Comparison of ENCODE assay signal across 10 cellular contexts in the genomic region with DNA sequence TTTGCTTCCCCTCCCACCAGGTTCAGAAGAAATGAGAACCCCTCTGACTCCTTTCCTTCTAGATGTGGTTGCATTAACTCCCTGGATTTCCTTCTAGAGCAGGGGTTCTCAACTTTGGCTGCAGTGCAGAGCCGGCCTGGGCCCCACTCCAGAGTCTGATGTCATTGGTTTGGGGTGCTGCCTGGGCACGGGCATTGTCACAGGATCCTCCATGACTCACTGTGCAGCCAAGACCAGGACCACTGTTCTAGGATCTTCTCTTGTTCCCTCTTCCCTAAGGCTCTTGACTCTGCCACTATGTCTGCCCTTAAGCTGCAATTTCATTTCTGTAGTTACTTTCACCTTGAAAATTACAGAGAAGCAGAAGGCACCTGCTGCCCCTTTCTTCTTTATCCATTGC. TPM values are rescaled to one million over a fixed set of nuclear protein-coding genes. Genes with fewer than 3 reads are reported as not detected.
A peak's percentile ranks its signal among the peaks of the same experiment; 100 is the strongest.
DNase-seq lines count a peak whose midpoint lies in the region; ATAC-seq and TF ChIP-seq lines count a peak whose summit lies in the region.
"Had no signal": no experiment of that assay in that cellular context is flagged by ENCODE, and none has a peak within 500 bp of the region (broad histone marks: within the 10 kb centered on the region; RNA-seq: fewer than 3 reads in every experiment).

No MANE protein-coding gene starts in this region.

- no peak overlapping the region for H3K4me2 ChIP-seq in IMR-90 (ENCODE audit: low read depth, low read length)
- H3K4me2 ChIP-seq in hepatocyte, result no peak overlapping the region

- no peak overlapping the region for H3K4me3 Mint-ChIP-seq in activated CD4-positive, alpha-beta T cell treated with anti-CD3 and anti-CD28 coated beads for 36 hours
- H3K4me3 Mint-ChIP-seq: activated naive CD8-positive, alpha-beta T cell treated with anti-CD3 and anti-CD28 coated beads, Interleukin-2, amount 50 U/mL, for 24 hours had no signal

- H2AFZ ChIP-seq in IMR-90 (replicated peaks; ENCODE audit: low read length, poor library complexity), result no peak overlapping the region
- H2AFZ ChIP-seq in hepatocyte, result no peak overlapping the region

- H3K14ac ChIP-seq in IMR-90 (replicated peaks; ENCODE audit: low read depth, low read length), result peak overlapping the region; percentile 46; the same call in 1 of the 2 replicates

- peaks cover 54% of the 10 kb centered on the region for H3K79me2 ChIP-seq in hepatocyte

- no peaks in the 10 kb centered on the region for H3K4me1 Mint-ChIP-seq in activated CD4-positive, alpha-beta T cell treated with anti-CD3 and anti-CD28 coated beads for 36 hours

- CTCF ChIA-PET in IMR-90 (lab: Yijun Ruan, JAX), result interaction anchor here (0.6 kb wide), 1 partner anchor 226 kb away, joined by 3 read pairs; no protein-coding TSS in a partner anchor
- CTCF ChIA-PET in activated CD4-positive, alpha-beta T cell treated with anti-CD3 and anti-CD28 coated beads for 36 hours (lab: Charles Lee), result no interaction called here

- intact Hi-C loops in IMR-90 (cut with micrococcal nuclease) (no loop called here), breast epithelium (cut with DNase I; ENCODE audit: low total_unique reads) (no loop called here), tibial artery (cut with DNase I; ENCODE audit: low total_unique reads) (no loop called here)
- intact Hi-C loops in activated CD4-positive, alpha-beta T cell treated with anti-CD3 and anti-CD28 coated beads for 36 hours (cut with DNase I, micrococcal nuclease), result no loop called here

- 0 out of 2 replicates have a peak overlapping the region, but pooled peaks have one; percentile 37 for H3K23ac ChIP-seq in IMR-90 (ENCODE audit: low read depth, low read length)

- DNase-seq in IMR-90 (peak; percentile 24), breast epithelium (ENCODE audit: low spot score in 2 of 2) (no peak), hepatocyte (ENCODE audit: low spot score) (no peak), tibial artery (peak; percentile 54 to 90)
- DNase-seq in activated CD4-positive, alpha-beta T cell treated with anti-CD3 and anti-CD28 coated beads for 36 hours, result no peak
- no peak for DNase-seq in stimulated activated CD4-positive, alpha-beta T cell treated with anti-CD3 and anti-CD28 coated beads, Interleukin-12 subunit alpha, Interleukin-12 subunit beta, amount 100 ng/mL, for 4 hours
- DNase-seq: activated CD4-positive, alpha-beta T cell treated with anti-CD3 and anti-CD28 coated beads, Interleukin-2, amount 50 U/mL, for 1 hour; activated naive CD8-positive, alpha-beta T cell treated with anti-CD3 and anti-CD28 coated beads, Interleukin-2, amount 50 U/mL, for 24 hours; NCI-H1105 treated with DMSO at 0.1 percent for 48 hours had no signal

- BruUV-seq in IMR-90 (replicated peaks; lab: Mats Ljungman, UMichigan), result no TSS peak

- H3K36me3 Mint-ChIP-seq in activated CD4-positive, alpha-beta T cell treated with anti-CD3 and anti-CD28 coated beads for 36 hours (ENCODE audit: low read depth), result no peaks in the 10 kb centered on the region

- H3K9me3 ChIP-seq in IMR-90 (ENCODE audit: control insufficient read depth, insufficient read depth, low read length), result no peaks in the 10 kb centered on the region
- no peaks in the 10 kb centered on the region for H3K9me3 ChIP-seq in breast epithelium
- H3K9me3 ChIP-seq in hepatocyte (ENCODE audit: low read depth), result no peaks in the 10 kb centered on the region
- H3K9me3 ChIP-seq in tibial artery, result no peaks in the 10 kb centered on the region

- H3K4me3 ChIP-seq in IMR-90 (ENCODE audit: insufficient read depth, low read depth, low read length) (no peak overlapping the region), breast epithelium (no peak overlapping the region), hepatocyte (no peak overlapping the region), tibial artery (no peak overlapping the region)

- H3K4ac ChIP-seq in IMR-90 (ENCODE audit: low read depth, low read length), result peak overlapping the region; percentile 51

- no peaks in the 10 kb centered on the region for H3K36me3 ChIP-seq in IMR-90 (ENCODE audit: control insufficient read depth, insufficient read depth, low read length)
- no peaks in the 10 kb centered on the region for H3K36me3 ChIP-seq in breast epithelium
- no peaks in the 10 kb centered on the region for H3K36me3 ChIP-seq in hepatocyte (replicated peaks; ENCODE audit: insufficient read depth, low read depth)
- H3K36me3 ChIP-seq in tibial artery, result no peaks in the 10 kb centered on the region

- H3K79me1 ChIP-seq in IMR-90 (ENCODE audit: low read depth in 1 of 2, low read length in 2 of 2), result peaks cover 3 to 57% of the 10 kb centered on the region in 2 experiments; a peak in 3 of 4 replicates

- in situ Hi-C loops in IMR-90 (cut with MboI; ENCODE audit: low sequenced_read_pairs), result no loop called here

- no peak overlapping the region for H3K9ac ChIP-seq in IMR-90 (ENCODE audit: low read depth, low read length)

- H2BK15ac ChIP-seq in IMR-90 (ENCODE audit: low read depth, low read length), result peak overlapping the region; percentile 72; the same call in 1 of the 3 replicates

- peaks cover 35% of the 10 kb centered on the region for H3K9me1 ChIP-seq in IMR-90 (ENCODE audit: insufficient read depth, low read length)

- H3K56ac ChIP-seq in IMR-90 (ENCODE audit: extremely low read depth, insufficient read depth, low read length), result no peak overlapping the region

- TF ChIP-seq POLR2A in IMR-90 (IDR thresholded peaks at IDR 0.05; ENCODE audit: low read depth, low read length), result no peak
- no peak for TF ChIP-seq POLR2A in breast epithelium (IDR thresholded peaks at IDR 0.05)

- H3K27me3 Mint-ChIP-seq in activated CD4-positive, alpha-beta T cell treated with anti-CD3 and anti-CD28 coated beads for 36 hours, result no peaks in the 10 kb centered on the region
- H3K27me3 Mint-ChIP-seq: activated naive CD8-positive, alpha-beta T cell treated with anti-CD3 and anti-CD28 coated beads, Interleukin-2, amount 50 U/mL, for 24 hours had no signal

- no peak overlapping the region for H4K91ac ChIP-seq in IMR-90 (ENCODE audit: insufficient read depth, low read depth, low read length)

- no peak overlapping the region for H2BK5ac ChIP-seq in IMR-90 (ENCODE audit: low read depth, low read length, poor library complexity, severe bottlenecking)

- dilution Hi-C loops in IMR-90 (cut with HindIII; ENCODE audit: low sequenced_read_pairs, unreplicated experiment), result no loop called here

- POLR2A ChIA-PET in IMR-90 (lab: Charles Lee; ENCODE audit: unreplicated experiment), result no interaction called here
- POLR2A ChIA-PET in activated CD4-positive, alpha-beta T cell treated with anti-CD3 and anti-CD28 coated beads for 36 hours (lab: Charles Lee), result no interaction called here

- no peak overlapping the region for H3K18ac ChIP-seq in IMR-90 (ENCODE audit: low read depth, low read length)

- H3K27me3 ChIP-seq in IMR-90 (ENCODE audit: control insufficient read depth, insufficient read depth, low read length) (no peaks in the 10 kb centered on the region), breast epithelium (no peaks in the 10 kb centered on the region), hepatocyte (no peaks in the 10 kb centered on the region), tibial artery (no peaks in the 10 kb centered on the region)

- H3K4me1 ChIP-seq in IMR-90 (ENCODE audit: control insufficient read depth, insufficient read depth, low read length), result peaks cover 17% of the 10 kb centered on the region
- H3K4me1 ChIP-seq in breast epithelium, result peaks cover 9 to 27% of the 10 kb centered on the region in 2 donors
- peaks cover 27% of the 10 kb centered on the region for H3K4me1 ChIP-seq in hepatocyte (ENCODE audit: insufficient read depth)
- peaks cover 0 to 70% (median 47%) of the 10 kb centered on the region in 4 donors for H3K4me1 ChIP-seq in tibial artery

- no peak overlapping the region for H4K5ac ChIP-seq in IMR-90 (ENCODE audit: low read depth, low read length)

- H4K8ac ChIP-seq in IMR-90 (ENCODE audit: low read depth in 2 of 2, low read length in 2 of 2), result no peak overlapping the region; a peak in 1 of 4 replicates

- H3K27ac ChIP-seq in IMR-90 (ENCODE audit: insufficient read depth, low read length), result no peak overlapping the region
- peak overlapping the region; percentile 85 to 89 for H3K27ac ChIP-seq in breast epithelium
- H3K27ac ChIP-seq in hepatocyte, result peak overlapping the region; percentile 79
- peak overlapping the region; percentile 90 to 96 for H3K27ac ChIP-seq in tibial artery

- H2BK120ac ChIP-seq in IMR-90 (ENCODE audit: low read depth, low read length), result 0 out of 2 replicates have a peak overlapping the region, but pooled peaks have one; percentile 27

- peaks cover 2% of the 10 kb centered on the region; the same call in 1 of the 2 replicates for H4K20me1 ChIP-seq in IMR-90 (ENCODE audit: insufficient read depth, low read length)
- H4K20me1 ChIP-seq in hepatocyte (ENCODE audit: insufficient read depth, poor library complexity, severe bottlenecking), result no peaks in the 10 kb centered on the region

- no peaks in the 10 kb centered on the region for H3K9me2 ChIP-seq in hepatocyte (replicated peaks; ENCODE audit: insufficient read depth)

- TF ChIP-seq CTCF in IMR-90 (conservative IDR thresholded peaks at IDR 0.05; ENCODE audit: low read depth, low read length), result no peak
- TF ChIP-seq CTCF in breast epithelium (IDR thresholded peaks at IDR 0.05), result no peak
- no peak for TF ChIP-seq CTCF in hepatocyte (IDR thresholded peaks at IDR 0.05; ENCODE audit: poor library complexity)
- TF ChIP-seq CTCF in tibial artery (IDR thresholded peaks at IDR 0.05), result no peak

- H2BK20ac ChIP-seq in IMR-90 (ENCODE audit: low read depth, low read length), result no peak overlapping the region

- no peak for TF ChIP-seq RAD21 in IMR-90 (IDR thresholded peaks at IDR 0.05; ENCODE audit: low read length)

- H3K27ac Mint-ChIP-seq in activated CD4-positive, alpha-beta T cell treated with anti-CD3 and anti-CD28 coated beads for 36 hours, result no peak overlapping the region
- H3K27ac Mint-ChIP-seq: activated naive CD8-positive, alpha-beta T cell treated with anti-CD3 and anti-CD28 coated beads, Interleukin-2, amount 50 U/mL, for 24 hours had no signal

- peak; percentile 64 for ATAC-seq in IMR-90 (ENCODE audit: low read depth)
- no peak for ATAC-seq in activated CD4-positive, alpha-beta T cell treated with anti-CD3 and anti-CD28 coated beads for 36 hours
- no peak for ATAC-seq in GM21447 (IDR thresholded peaks at IDR 0.05; ENCODE audit: unreplicated experiment)
- ATAC-seq: activated naive CD8-positive, alpha-beta T cell treated with anti-CD3 and anti-CD28 coated beads, Interleukin-2, amount 50 U/mL, for 24 hours had no signal

- WGBS in IMR-90 (ENCODE audit: extremely low coverage in 2 of 2, insufficient read length in 1 of 2), 2 experiments, result 83% methylated on average over 1 of the region's 2 CpGs; no CpG with 5 or more reads in 1 of the 2 experiments
- WGBS in hepatocyte (ENCODE audit: low lambda C conversion rate, missing lambda C conversion rate), result 83% methylated on average over 2 of the region's 2 CpGs

- peak overlapping the region; percentile 83; the same call in 1 of the 2 replicates for H2AK5ac ChIP-seq in IMR-90 (ENCODE audit: low read depth, low read length)

- no peak overlapping the region for H2AK9ac ChIP-seq in IMR-90 (replicated peaks; ENCODE audit: low read depth, low read length, poor library complexity)

- H3K9me3 Mint-ChIP-seq in activated CD4-positive, alpha-beta T cell treated with anti-CD3 and anti-CD28 coated beads for 36 hours (ENCODE audit: low read depth), result no peaks in the 10 kb centered on the region
- H3K9me3 Mint-ChIP-seq: activated naive CD8-positive, alpha-beta T cell treated with anti-CD3 and anti-CD28 coated beads, Interleukin-2, amount 50 U/mL, for 24 hours had no signal

RNA-seq across cellular contexts. Expression of a gene that starts 31.8 kb away (rescaled TPM):
- total RNA-seq in IMR-90 (2012; rRNA removed) (0.83 and 1.3 TPM in 2 replicates), breast epithelium (10 to 100 TPM; 19.5 to 92.4 (median 89.7) TPM), hepatocyte (15.8 and 18.7 TPM in 2 replicates)
- polyA plus RNA-seq in IMR-90 (2012; rRNA removed) (0.98 and 1.5 TPM in 2 replicates), hepatocyte (10.1 and 17.9 TPM in 2 replicates)
- 0.22 and 0.66 TPM in 2 replicates for polyA plus RNA-seq in IMR-90 (2012; cell fraction: cytosol; rRNA removed)
- polyA plus RNA-seq in IMR-90 (2012; cell fraction: nucleus; rRNA removed; ENCODE audit: low replicate concordance), result 4.4 and 6.5 TPM in 2 replicates
- 1 to 10 TPM; 3.3 to 3.4 TPM for total RNA-seq in activated CD4-positive, alpha-beta T cell treated with anti-CD3 and anti-CD28 coated beads for 36 hours

Comparison
In these comparisons a context has a peak if more than half of its experiments do, and no peak if none do; other contexts are left out.
1. DNase-seq: peak in IMR-90 (single experiment) and tibial artery (2 of 2); none in breast epithelium (0 of 2), hepatocyte (single experiment), activated CD4-positive, alpha-beta T cell treated with anti-CD3 and anti-CD28 coated beads for 36 hours (single experiment) and stimulated activated CD4-positive, alpha-beta T cell treated with anti-CD3 and anti-CD28 coated beads, Interleukin-12 subunit alpha, Interleukin-12 subunit beta, amount 100 ng/mL, for 4 hours (single experiment).